Comparison of ENCODE assay signal across 25 cellular contexts in genomic region chr10:71070741-71071140, GRCh38.
"Had no signal": no experiment of that assay in that cellular context is flagged by ENCODE, and none has a peak within 500 bp of the region (broad histone marks: within the 10 kb centered on the region; RNA-seq: fewer than 3 reads in every experiment).

No MANE protein-coding gene starts in this region.

- H3K27ac Mint-ChIP-seq: effector memory CD8-positive, alpha-beta T cell; immature natural killer cell had no signal

- DNase-seq: caudate nucleus; effector memory CD8-positive, alpha-beta T cell; gastrocnemius medialis; glutamatergic neuron; immature natural killer cell; left colon; mammary epithelial cell; mucosa of descending colon; occipital lobe; psoas muscle; retina; spleen; stimulated activated CD4-positive, alpha-beta T cell treated with anti-CD3 and anti-CD28 coated beads, Interleukin-15, amount 100 ng/mL, for 24 hours; stimulated activated CD4-positive, alpha-beta T cell treated with anti-CD3 and anti-CD28 coated beads, Interleukin-1b, Interleukin-23, amount 100 ng/mL, for 48 hours; stimulated activated CD4-positive, alpha-beta T cell treated with anti-CD3 and anti-CD28 coated beads, Interleukin-4, amount 100 ng/mL, for 4 hours; stimulated activated naive CD4-positive, alpha-beta T cell; stomach; substantia nigra; trophoblast cell had no signal

- H3K36me3 ChIP-seq: esophagus muscularis mucosa, gastrocnemius medialis, spleen, stomach, thoracic aorta had no signal

- H3K4me3 Mint-ChIP-seq: effector memory CD8-positive, alpha-beta T cell; immature natural killer cell; naive thymus-derived CD8-positive, alpha-beta T cell; neural crest cell had no signal

- H3K4me3 ChIP-seq: esophagus muscularis mucosa, gastrocnemius medialis, mucosa of descending colon, psoas muscle, spleen, stomach, thoracic aorta had no signal

- ATAC-seq: effector memory CD8-positive, alpha-beta T cell; gastrocnemius medialis; left colon; mucosa of descending colon; naive thymus-derived CD8-positive, alpha-beta T cell; psoas muscle; sciatic nerve had no signal

- H3K9me3 Mint-ChIP-seq: effector memory CD8-positive, alpha-beta T cell; immature natural killer cell; naive thymus-derived CD8-positive, alpha-beta T cell; neural crest cell had no signal

- H3K27me3 ChIP-seq: esophagus muscularis mucosa, gastrocnemius medialis, spleen had no signal

- H3K9me3 ChIP-seq: esophagus muscularis mucosa, gastrocnemius medialis, mucosa of descending colon, psoas muscle, spleen, stomach, thoracic aorta had no signal

- H3K4me1 Mint-ChIP-seq: immature natural killer cell, neural crest cell had no signal

- H3K27ac ChIP-seq: epithelial cell of prostate, esophagus muscularis mucosa, gastrocnemius medialis, psoas muscle, spleen, stomach had no signal

- H3K36me3 Mint-ChIP-seq: immature natural killer cell; naive thymus-derived CD8-positive, alpha-beta T cell had no signal
